In the genomic region with DNA sequence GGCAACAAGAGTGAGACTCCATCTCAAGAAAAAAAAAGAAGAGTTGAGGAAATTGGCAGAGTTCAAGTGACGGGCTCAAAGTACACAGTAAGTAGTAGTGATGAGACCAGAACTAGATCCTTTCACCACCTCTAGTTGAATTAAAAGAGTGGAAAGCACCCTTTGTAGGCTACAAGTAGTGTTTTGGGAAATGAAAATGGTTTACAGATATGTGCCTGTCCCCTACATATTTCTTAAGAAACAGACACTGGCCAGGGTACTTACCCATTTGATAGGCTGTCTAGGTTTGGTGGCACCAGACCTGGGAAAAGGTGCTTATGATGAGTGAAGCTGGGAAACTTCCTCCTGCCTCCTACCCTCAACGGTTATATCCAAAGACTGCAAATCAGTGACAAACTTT, we compare ENCODE assay signal across 27 cellular contexts.
"Had no signal": no experiment of that assay in that cellular context is flagged by ENCODE, and none has a peak within 500 bp of the region (broad histone marks: within the 10 kb centered on the region; RNA-seq: fewer than 3 reads in every experiment).

No MANE protein-coding gene starts in this region.

- H3K27ac ChIP-seq: stomach, suprapubic skin, testis, thoracic aorta, thyroid gland, tibial artery, tibial nerve, transverse colon, upper lobe of left lung, upper lobe of right lung, uterus, vagina had no signal

- H3K4me1 ChIP-seq: stomach, suprapubic skin, testis, thyroid gland, tibial nerve, transverse colon, upper lobe of right lung, uterus, vagina had no signal

- DNase-seq: stimulated activated CD4-positive, alpha-beta T cell treated with anti-CD3 and anti-CD28 coated beads, Interleukin-2, amount 100 ng/mL, for 24 hours; stimulated activated CD4-positive, alpha-beta T cell treated with anti-CD3 and anti-CD28 coated beads, Interleukin-2, amount 100 ng/mL, for 48 hours; stimulated activated CD4-positive, alpha-beta T cell treated with anti-CD3 and anti-CD28 coated beads, Interleukin-4, amount 100 ng/mL, for 1 hour; stimulated activated CD4-positive, alpha-beta T cell treated with anti-CD3 and anti-CD28 coated beads, Interleukin-4, amount 100 ng/mL, for 24 hours; stimulated activated CD4-positive, alpha-beta T cell treated with anti-CD3 and anti-CD28 coated beads, Interleukin-4, amount 100 ng/mL, for 4 hours; stimulated activated CD8-positive, alpha-beta memory T cell treated with anti-CD3 and anti-CD28 coated beads, Interleukin-4, amount 100 ng/mL, for 48 hours; stimulated activated naive CD4-positive, alpha-beta T cell; stimulated activated naive CD4-positive, alpha-beta T cell treated with Interleukin-2 at 50 U/mL for 16 hours; stimulated activated naive CD8-positive, alpha-beta T cell treated with anti-CD3 and anti-CD28 coated beads, Interleukin-15, amount 100 ng/mL, for 72 hours; stimulated activated naive CD8-positive, alpha-beta T cell treated with anti-CD3 and anti-CD28 coated beads, Interleukin-15, Interleukin-2, amounts not matched to agents 100 U/mL and 50 U/mL, for 24 hours; stomach; substantia nigra; testis; thyroid gland; tibial artery; transverse colon; trophoblast cell; upper lobe of left lung; upper lobe of right lung; uterus had no signal

- ATAC-seq: stimulated activated effector memory CD8-positive, alpha-beta T cell treated with anti-CD3 and anti-CD28 coated beads, Interleukin-12 subunit alpha, Interleukin-12 subunit beta, amount 100 ng/mL, for 72 hours; stimulated activated naive CD8-positive, alpha-beta T cell treated with anti-CD3 and anti-CD28 coated beads, Interleukin-15, amount 100 ng/mL, for 72 hours; stimulated activated naive CD8-positive, alpha-beta T cell treated with anti-CD3 and anti-CD28 coated beads, Interleukin-15, Interleukin-2, amounts not matched to agents 100 U/mL and 50 U/mL, for 24 hours had no signal

- H3K4me3 Mint-ChIP-seq: stimulated activated effector memory CD8-positive, alpha-beta T cell treated with anti-CD3 and anti-CD28 coated beads, Interleukin-12 subunit alpha, Interleukin-12 subunit beta, amount 100 ng/mL, for 72 hours; stimulated activated naive CD8-positive, alpha-beta T cell treated with anti-CD3 and anti-CD28 coated beads, Interleukin-15, amount 100 ng/mL, for 72 hours; stimulated activated naive CD8-positive, alpha-beta T cell treated with anti-CD3 and anti-CD28 coated beads, Interleukin-15, Interleukin-2, amounts not matched to agents 100 ng/mL and 50 ng/mL, for 24 hours; type B pancreatic cell had no signal

- H3K4me3 ChIP-seq: stomach, suprapubic skin, testis, thoracic aorta, thyroid gland, tibial artery, tibial nerve, transverse colon, upper lobe of left lung, upper lobe of right lung, uterus, vagina had no signal

- H3K36me3 ChIP-seq: stomach, suprapubic skin, thoracic aorta, thyroid gland, tibial artery, tibial nerve, transverse colon, upper lobe of left lung, upper lobe of right lung, uterus, vagina had no signal

- H3K4me1 Mint-ChIP-seq: stimulated activated effector memory CD8-positive, alpha-beta T cell treated with anti-CD3 and anti-CD28 coated beads, Interleukin-12 subunit alpha, Interleukin-12 subunit beta, amount 100 ng/mL, for 72 hours; stimulated activated naive CD8-positive, alpha-beta T cell treated with anti-CD3 and anti-CD28 coated beads, Interleukin-15, amount 100 ng/mL, for 72 hours had no signal

- H3K9me3 ChIP-seq: stomach, suprapubic skin, testis, thoracic aorta, thyroid gland, tibial artery, tibial nerve, transverse colon, upper lobe of left lung, upper lobe of right lung, uterus, vagina had no signal

- H3K27me3 ChIP-seq: stomach, suprapubic skin, testis, thyroid gland, tibial artery, tibial nerve, transverse colon, upper lobe of left lung, upper lobe of right lung, uterus, vagina had no signal

- H3K36me3 Mint-ChIP-seq: stimulated activated effector memory CD8-positive, alpha-beta T cell treated with anti-CD3 and anti-CD28 coated beads, Interleukin-12 subunit alpha, Interleukin-12 subunit beta, amount 100 ng/mL, for 72 hours; type B pancreatic cell had no signal

- H3K9me3 Mint-ChIP-seq: stimulated activated effector memory CD8-positive, alpha-beta T cell treated with anti-CD3 and anti-CD28 coated beads, Interleukin-12 subunit alpha, Interleukin-12 subunit beta, amount 100 ng/mL, for 72 hours; stimulated activated naive CD8-positive, alpha-beta T cell treated with anti-CD3 and anti-CD28 coated beads, Interleukin-15, amount 100 ng/mL, for 72 hours; stimulated activated naive CD8-positive, alpha-beta T cell treated with anti-CD3 and anti-CD28 coated beads, Interleukin-15, Interleukin-2, amounts not matched to agents 100 ng/mL and 50 ng/mL, for 24 hours; type B pancreatic cell had no signal

- H3K27ac Mint-ChIP-seq: stimulated activated effector memory CD8-positive, alpha-beta T cell treated with anti-CD3 and anti-CD28 coated beads, Interleukin-12 subunit alpha, Interleukin-12 subunit beta, amount 100 ng/mL, for 72 hours; stimulated activated naive CD8-positive, alpha-beta T cell treated with anti-CD3 and anti-CD28 coated beads, Interleukin-15, amount 100 ng/mL, for 72 hours; stimulated activated naive CD8-positive, alpha-beta T cell treated with anti-CD3 and anti-CD28 coated beads, Interleukin-15, Interleukin-2, amounts not matched to agents 100 ng/mL and 50 ng/mL, for 24 hours; type B pancreatic cell had no signal
